13 cellular contexts compared by ENCODE assay signal in the genomic region with DNA sequence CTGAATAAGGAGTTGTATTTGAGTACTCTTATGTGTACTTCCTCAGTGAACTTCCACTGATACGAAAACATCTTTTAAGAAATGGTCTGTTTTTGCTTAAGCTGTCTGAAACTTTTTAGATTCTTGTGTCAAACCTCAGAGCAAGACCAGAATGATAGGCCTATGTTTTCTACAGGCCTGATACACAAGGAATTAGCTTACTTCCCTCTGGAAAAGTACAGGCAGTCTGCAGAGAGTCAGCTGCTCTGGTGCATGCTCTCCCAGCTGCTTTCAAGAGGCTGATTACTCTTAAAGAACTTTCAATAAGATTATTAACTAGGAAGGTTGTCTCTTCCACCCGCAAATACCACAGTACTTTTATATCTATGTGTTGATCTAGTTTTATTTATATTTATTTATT. TPM values are rescaled to one million over a fixed set of nuclear protein-coding genes. Genes with fewer than 3 reads are reported as not detected.
A peak's percentile ranks its signal among the peaks of the same experiment; 100 is the strongest.
DNase-seq lines count a peak whose midpoint lies in the region; ATAC-seq and TF ChIP-seq lines count a peak whose summit lies in the region.
"Had no signal": no experiment of that assay in that cellular context is flagged by ENCODE, and none has a peak within 500 bp of the region (broad histone marks: within the 10 kb centered on the region; RNA-seq: fewer than 3 reads in every experiment).

No MANE protein-coding gene starts in this region.

- DNase-seq in D341Med (ENCODE audit: low spot score), result peak; percentile 45
- peak in 2 of 7 donors; percentile 40 to 50 for DNase-seq in adrenal gland
- DNase-seq in hepatocyte (ENCODE audit: low spot score), result peak; percentile 39
- no peak for DNase-seq in sciatic nerve (ENCODE audit: low spot score)
- DNase-seq in mucosa of descending colon, result no peak
- no peak for DNase-seq in OCI-M1 (lab: John Stamatoyannopoulos, UW)
- no peak for DNase-seq in T1000 (lab: John Stamatoyannopoulos, UW)
- DNase-seq: central memory CD4-positive, alpha-beta T cell; foreskin fibroblast; left colon; NCI-H2107 had no signal

- TF ChIP-seq POLR2A in adrenal gland (IDR thresholded peaks at IDR 0.05), result no peak

- H3K36me3 ChIP-seq in adrenal gland (replicated peaks in 1 of 2), result no peaks in the 10 kb centered on the region
- no peaks in the 10 kb centered on the region for H3K36me3 ChIP-seq in hepatocyte (replicated peaks; ENCODE audit: insufficient read depth, low read depth)
- no peaks in the 10 kb centered on the region for H3K36me3 ChIP-seq in mucosa of descending colon (ENCODE audit: low read depth)

- WGBS in adrenal gland, 4 donors, result 36 to 65% (median 57%) methylated on average over 2 of the region's 2 CpGs
- WGBS in hepatocyte (ENCODE audit: low lambda C conversion rate, missing lambda C conversion rate), result 53% methylated on average over 2 of the region's 2 CpGs

- H3K27me3 ChIP-seq in adrenal gland (no peaks in the 10 kb centered on the region), hepatocyte (no peaks in the 10 kb centered on the region)

- H3K9me3 ChIP-seq in adrenal gland (replicated peaks in 1 of 3) (no peaks in the 10 kb centered on the region), hepatocyte (ENCODE audit: low read depth) (no peaks in the 10 kb centered on the region), mucosa of descending colon (no peaks in the 10 kb centered on the region)

- peaks cover 19% of the 10 kb centered on the region for H4K20me1 ChIP-seq in hepatocyte (ENCODE audit: insufficient read depth, poor library complexity, severe bottlenecking)

- peaks cover 90% of the 10 kb centered on the region for H3K79me2 ChIP-seq in hepatocyte

- H3K27ac ChIP-seq in adrenal gland, result peak overlapping the region in 4 of 5 donors; percentile 8 to 64 (median 45)
- peak overlapping the region; percentile 74 for H3K27ac ChIP-seq in hepatocyte

- H3K4me2 ChIP-seq in hepatocyte, result peak overlapping the region; percentile 64

- no peak for TF ChIP-seq CTCF in adrenal gland (IDR thresholded peaks at IDR 0.05)
- TF ChIP-seq CTCF in hepatocyte (IDR thresholded peaks at IDR 0.05; ENCODE audit: poor library complexity), result no peak
- TF ChIP-seq CTCF in mucosa of descending colon (IDR thresholded peaks at IDR 0.05), result no peak

- no peak overlapping the region for H2AFZ ChIP-seq in hepatocyte

- peak; percentile 77 for ATAC-seq in sciatic nerve
- no peak for ATAC-seq in mucosa of descending colon
- ATAC-seq in GM18519 (IDR thresholded peaks at IDR 0.05; ENCODE audit: low FRiP score, unreplicated experiment), result no peak
- ATAC-seq: HCT116, left colon had no signal

- no peaks in the 10 kb centered on the region for H3K9me2 ChIP-seq in hepatocyte (replicated peaks; ENCODE audit: insufficient read depth)

- peaks cover 18 to 52% of the 10 kb centered on the region in 2 donors for H3K4me1 ChIP-seq in adrenal gland (replicated peaks in 1 of 2)
- H3K4me1 ChIP-seq in hepatocyte (ENCODE audit: insufficient read depth), result peaks cover 32% of the 10 kb centered on the region
- H3K4me1 ChIP-seq in mucosa of descending colon (ENCODE audit: low read depth), result peaks cover 5% of the 10 kb centered on the region

- intact Hi-C loops in adrenal gland (cut with DNase I) (no loop called here), sciatic nerve (cut with DNase I) (no loop called here), mucosa of descending colon (cut with DNase I, micrococcal nuclease) (no loop called here)

- H3K4me3 ChIP-seq in adrenal gland (no peak overlapping the region), hepatocyte (no peak overlapping the region), mucosa of descending colon (no peak overlapping the region)

RNA-seq across cellular contexts. Expression of a gene that starts 9.5 kb away (rescaled TPM):
- 10 to 100 TPM; 20.0 to 46.7 (median 33.3) TPM for total RNA-seq in adrenal gland
- polyA plus RNA-seq in adrenal gland, result 10 to 100 TPM in 2 of 3 donors, 1 to 10 TPM in 1; 6.0 to 21.8 (median 10.9) TPM
- 35.1 and 38.7 TPM in 2 replicates for total RNA-seq in hepatocyte
- polyA plus RNA-seq in hepatocyte, result 18.2 and 24.0 TPM in 2 replicates
- 60.4 TPM for total RNA-seq in sciatic nerve
- 10 to 100 TPM; 25.5 to 59.0 (median 34.8) TPM for total RNA-seq in mucosa of descending colon

Comparison
In these comparisons a context has a peak if more than half of its experiments do, and no peak if none do; other contexts are left out.
1. DNase-seq: peak in D341Med (single experiment) and hepatocyte (single experiment); none in sciatic nerve (single experiment), mucosa of descending colon (0 of 3), OCI-M1 (single experiment) and T1000 (single experiment).